8 cellular contexts compared by ENCODE assay signal in genomic region chr1:151457911-151458882, GRCh38. TPM values are rescaled to one million over a fixed set of nuclear protein-coding genes. Genes with fewer than 3 reads are reported as not detected.
A peak's percentile ranks its signal among the peaks of the same experiment; 100 is the strongest.
DNase-seq lines count a peak whose midpoint lies in the region; ATAC-seq and TF ChIP-seq lines count a peak whose summit lies in the region.

No MANE protein-coding gene starts in this region.

- peaks cover 14% of the 10 kb centered on the region for H3K27me3 Mint-ChIP-seq in T-helper 17 cell

- no peaks in the 10 kb centered on the region for H3K36me3 ChIP-seq in prostate gland

- peak overlapping the region; percentile 96 for H3K4me3 Mint-ChIP-seq in T-helper 17 cell

- H3K4me3 ChIP-seq in HFF-Myc (replicated peaks; ENCODE audit: low read depth, low read length) (peak overlapping the region; percentile 76), prostate gland (peak overlapping the region; percentile 55 to 70)

- H3K9me3 ChIP-seq in T-helper 17 cell (ENCODE audit: control insufficient read depth, low read length, poor library complexity, severe bottlenecking) (no peaks in the 10 kb centered on the region), prostate gland (no peaks in the 10 kb centered on the region)

- H3K27me3 ChIP-seq in prostate gland (replicated peaks; ENCODE audit: insufficient read depth): no peaks in the 10 kb centered on the region

- DNase-seq in DMS153 (lab: John Stamatoyannopoulos, UW): peak; percentile 39
- peak; percentile 56 for DNase-seq in HFF-Myc (ENCODE audit: extremely low read depth, low read depth)
- peak; percentile 9 for DNase-seq in NCI-H1436 treated with DMSO at 0.1 percent for 48 hours (lab: John Stamatoyannopoulos, UW)
- peak; percentile 49 to 78 (median 76) for DNase-seq in T-helper 17 cell
- DNase-seq in anterior cingulate cortex (lab: John Stamatoyannopoulos, UW): peak in 54 of 58 donors; percentile 10 to 84 (median 62)
- DNase-seq in left ventricle myocardium superior: peak; percentile 86
- DNase-seq in prostate gland (ENCODE audit: low spot score): peak; percentile 47

- ATAC-seq in T-helper 17 cell (peak; percentile 63), left ventricle myocardium superior (peak; percentile 55), HG03378 (IDR thresholded peaks at IDR 0.05; ENCODE audit: unreplicated experiment) (no peak)

- peaks cover 7% of the 10 kb centered on the region for H3K36me3 Mint-ChIP-seq in T-helper 17 cell (ENCODE audit: low read depth)

- WGBS in prostate gland: under 1% methylated on average over 29 of the region's 87 CpGs

- H3K4me1 ChIP-seq in prostate gland (replicated peaks): peaks cover 4% of the 10 kb centered on the region

- peaks cover 16% of the 10 kb centered on the region for H3K4me1 Mint-ChIP-seq in T-helper 17 cell

- intact Hi-C loops in left ventricle myocardium superior (cut with micrococcal nuclease): no loop called here
- intact Hi-C loops in prostate gland (cut with DNase I): loop anchor here (2.0 kb wide), 1 partner anchor 15 kb away; no protein-coding TSS in a partner anchor

- H3K27ac ChIP-seq in prostate gland: peak overlapping the region; percentile 87 to 92

- peak; percentile 35 for TF ChIP-seq POLR2A in prostate gland (IDR thresholded peaks at IDR 0.05)

- TF ChIP-seq CTCF in HFF-Myc (IDR thresholded peaks at IDR 0.05; ENCODE audit: low read depth, low read length, missing control alignments) (no peak), prostate gland (IDR thresholded peaks at IDR 0.05) (no peak)

- peak overlapping the region; percentile 98 for H3K27ac Mint-ChIP-seq in T-helper 17 cell

RNA-seq across cellular contexts. Expression of gene POGZ, which starts 1.1 kb away (rescaled TPM):
- total RNA-seq in T-helper 17 cell: 100 to 1,000 TPM in 1 of 2 donors, 10 to 100 TPM in 1; 94.9 to 105 TPM
- 46.1 TPM for total RNA-seq in left ventricle myocardium superior
- 100 to 1,000 TPM in 1 of 2 donors, 10 to 100 TPM in 1; 34.5 to 126 TPM for total RNA-seq in prostate gland

RNA-seq across cellular contexts. Expression of gene CGN, which starts 53.0 kb away (rescaled TPM):
- total RNA-seq in T-helper 17 cell (under 1 TPM; 0.60 to 0.75 TPM), left ventricle myocardium superior (0.92 TPM), prostate gland (10 to 100 TPM; 23.2 to 37.5 TPM)

RNA-seq across cellular contexts. Expression of gene PSMB4, which starts 58.8 kb away (rescaled TPM):
- 100 to 1,000 TPM; 283 to 299 TPM for total RNA-seq in T-helper 17 cell
- total RNA-seq in left ventricle myocardium superior: 175 TPM
- total RNA-seq in prostate gland: 100 to 1,000 TPM; 229 to 275 TPM

Comparison
In these comparisons a context has a peak if more than half of its experiments do, and no peak if none do; other contexts are left out.
1. DNase-seq: peak in every context shown above with its lines; median percentile 86 in left ventricle myocardium superior; 76 in T-helper 17 cell; 62 in anterior cingulate cortex; 56 in HFF-Myc; 47 in prostate gland; 39 in DMS153; 9 in NCI-H1436 treated with DMSO at 0.1 percent for 48 hours.
2. RNA of gene CGN, which starts 53.0 kb away (total RNA-seq): 23.2 to 37.5 TPM in prostate gland; 0.92 TPM in left ventricle myocardium superior (single experiment) and 0.60 to 0.75 TPM in T-helper 17 cell; every median in the first group is over 10 times any median in the second.